Comparison of ENCODE assay signal across 23 cellular contexts in genomic region chr19:13214036-13214730, GRCh38.
"Had no signal": no experiment of that assay in that cellular context is flagged by ENCODE, and none has a peak within 500 bp of the region (broad histone marks: within the 10 kb centered on the region; RNA-seq: fewer than 3 reads in every experiment).

No MANE protein-coding gene starts in this region.

- H3K27me3 Mint-ChIP-seq: activated CD4-positive, alpha-beta T cell treated with anti-CD3 and anti-CD28 coated beads, Interleukin-2, amount 10 ng/mL, durations not matched to agents 24 days and 14 days; activated CD8-positive, alpha-beta memory T cell treated with anti-CD3 and anti-CD28 coated beads, Interleukin-2, amount 10 ng/mL, durations not matched to agents 7 days and 5 days; activated naive CD8-positive, alpha-beta T cell treated with anti-CD3 and anti-CD28 coated beads for 36 hours; activated T-cell treated with anti-CD3 and anti-CD28 coated beads, Interleukin-2, amount 50 U/mL, for 24 hours had no signal

- H3K9me3 ChIP-seq: Peyer's patch had no signal

- H3K9me3 Mint-ChIP-seq: activated CD4-positive, alpha-beta T cell treated with anti-CD3 and anti-CD28 coated beads, Interleukin-2, amount 10 ng/mL, durations not matched to agents 24 days and 14 days; activated naive CD8-positive, alpha-beta T cell treated with anti-CD3 and anti-CD28 coated beads for 36 hours; activated T-cell treated with anti-CD3 and anti-CD28 coated beads, Interleukin-2, amount 50 U/mL, for 24 hours; activated T-helper 1 cell treated with anti-CD3 and anti-CD28 coated beads, Interleukin-12 subunit alpha, Interleukin-12 subunit beta, Interleukin-2, Interleukin-4 antibody, amounts not matched to agents 30 ng/mL and 10 ng/mL and 1 ng/mL, durations not matched to agents 14 hours and 24 hours and 36 hours; T-helper 1 cell treated with Interleukin-12 subunit alpha and Interleukin-12 subunit beta and Interleukin-4 antibody, amounts not matched to agents 30 μg/mL and 1 μg/mL, for 36 hours; WTC11 had no signal

- H3K36me3 Mint-ChIP-seq: activated CD8-positive, alpha-beta memory T cell treated with anti-CD3 and anti-CD28 coated beads, Interleukin-2, amount 10 ng/mL, durations not matched to agents 7 days and 5 days; activated naive CD8-positive, alpha-beta T cell treated with anti-CD3 and anti-CD28 coated beads for 36 hours; WTC11 had no signal

- H3K4me3 Mint-ChIP-seq: activated CD4-positive, alpha-beta T cell treated with anti-CD3 and anti-CD28 coated beads, Interleukin-2, amount 10 ng/mL, durations not matched to agents 24 days and 14 days; activated CD8-positive, alpha-beta memory T cell treated with anti-CD3 and anti-CD28 coated beads, Interleukin-2, amount 10 ng/mL, durations not matched to agents 7 days and 5 days; activated naive CD8-positive, alpha-beta T cell treated with anti-CD3 and anti-CD28 coated beads for 36 hours; activated T-cell treated with anti-CD3 and anti-CD28 coated beads, Interleukin-2, amount 50 U/mL, for 24 hours; activated T-helper 1 cell treated with anti-CD3 and anti-CD28 coated beads, Interleukin-12 subunit alpha, Interleukin-12 subunit beta, Interleukin-2, Interleukin-4 antibody, amounts not matched to agents 30 ng/mL and 10 ng/mL and 1 ng/mL, durations not matched to agents 14 hours and 24 hours and 36 hours; T-helper 1 cell treated with Interleukin-12 subunit alpha and Interleukin-12 subunit beta and Interleukin-4 antibody, amounts not matched to agents 30 μg/mL and 1 μg/mL, for 36 hours; WTC11 had no signal

- H3K27ac Mint-ChIP-seq: activated CD4-positive, alpha-beta T cell treated with anti-CD3 and anti-CD28 coated beads, Interleukin-2, amount 10 ng/mL, durations not matched to agents 24 days and 14 days; activated CD8-positive, alpha-beta memory T cell treated with anti-CD3 and anti-CD28 coated beads, Interleukin-2, amount 10 ng/mL, durations not matched to agents 7 days and 5 days; activated naive CD8-positive, alpha-beta T cell treated with anti-CD3 and anti-CD28 coated beads for 36 hours; activated T-cell treated with anti-CD3 and anti-CD28 coated beads, Interleukin-2, amount 50 U/mL, for 24 hours; activated T-helper 1 cell treated with anti-CD3 and anti-CD28 coated beads, Interleukin-12 subunit alpha, Interleukin-12 subunit beta, Interleukin-2, Interleukin-4 antibody, amounts not matched to agents 30 ng/mL and 10 ng/mL and 1 ng/mL, durations not matched to agents 14 hours and 24 hours and 36 hours; T-helper 1 cell treated with Interleukin-12 subunit alpha and Interleukin-12 subunit beta and Interleukin-4 antibody, amounts not matched to agents 30 μg/mL and 1 μg/mL, for 36 hours; WTC11 had no signal

- H3K27me3 ChIP-seq: brain microvascular endothelial cell, cardiac muscle cell, Peyer's patch had no signal

- DNase-seq: activated CD4-positive, alpha-beta T cell treated with anti-CD3 and anti-CD28 coated beads for 1 hour; activated CD4-positive, alpha-beta T cell treated with anti-CD3 and anti-CD28 coated beads, Interleukin-2, amount 10 ng/mL, durations not matched to agents 24 days and 14 days; activated CD4-positive, alpha-beta T cell treated with anti-CD3 and anti-CD28 coated beads, Interleukin-2, amount 50 U/mL, for 48 hours; activated CD8-positive, alpha-beta memory T cell treated with anti-CD3 and anti-CD28 coated beads, Interleukin-2, amount 10 ng/mL, durations not matched to agents 7 days and 5 days; activated effector memory CD4-positive, alpha-beta T cell treated with Interleukin-2 at 50 U/mL for 16 hours; activated naive CD4-positive, alpha-beta T cell treated with Interleukin-2 at 50 U/mL for 16 hours; activated naive CD8-positive, alpha-beta T cell treated with anti-CD3 and anti-CD28 coated beads for 36 hours; activated T-cell treated with anti-CD3 and anti-CD28 coated beads, Interleukin-2, amount 50 U/mL, for 24 hours; brain microvascular endothelial cell; KG1; NCI-H1092; NCI-H1417; NCI-H1930; NCI-H2171; NCI-H2227 treated with DMSO at 0.1 percent for 48 hours; NCI-H446 treated with DMSO at 0.1 percent for 48 hours; NCI-H526 treated with DMSO at 0.1 percent for 48 hours; Peyer's patch; SHP77 treated with DMSO at 0.1 percent for 48 hours had no signal

- H3K27ac ChIP-seq: brain microvascular endothelial cell, cardiac muscle cell, Peyer's patch had no signal
